Comparison of ENCODE assay signal across 8 cellular contexts in genomic region chr1:202237052-202237451, GRCh38. TPM values are rescaled to one million over a fixed set of nuclear protein-coding genes. Genes with fewer than 3 reads are reported as not detected.
A peak's percentile ranks its signal among the peaks of the same experiment; 100 is the strongest.
DNase-seq lines count a peak whose midpoint lies in the region; ATAC-seq and TF ChIP-seq lines count a peak whose summit lies in the region.

No MANE protein-coding gene starts in this region.

- H3K27me3 ChIP-seq in GM23338 (ENCODE audit: insufficient read depth) (no peaks in the 10 kb centered on the region), tibial artery (no peaks in the 10 kb centered on the region)

- DNase-seq in Calu3 = peak; percentile 81
- DNase-seq in GM23338 (ENCODE audit: low spot score) = peak; percentile 93
- DNase-seq in NCI-H2196 treated with DMSO at 0.1 percent for 48 hours (lab: John Stamatoyannopoulos, UW; ENCODE audit: unreplicated experiment) = peak; percentile 52
- peak; percentile 49 for DNase-seq in activated naive CD8-positive, alpha-beta T cell treated with anti-CD3 and anti-CD28 coated beads, Interleukin-2, amount 10 ng/mL, durations not matched to agents 7 days and 5 days
- peak; percentile 53 for DNase-seq in kidney tubule cell (ENCODE audit: low spot score)
- DNase-seq in tibial artery = peak; percentile 21 to 89
- DNase-seq in GM19240 (ENCODE audit: insufficient read length, low spot score) = no peak
- DNase-seq in SKM-1 treated with dmso at 0.1 percent for 144 hours (lab: John Stamatoyannopoulos, UW; ENCODE audit: unreplicated experiment) = no peak

- TF ChIP-seq CTCF in Calu3 (IDR thresholded peaks at IDR 0.05; ENCODE audit: unreplicated experiment) = peak; percentile 50
- peak; percentile 74 to 87 for TF ChIP-seq CTCF in GM23338 (conservative IDR thresholded peaks at IDR 0.05; ENCODE audit: low read depth in 2 of 2)
- peak; percentile 52 to 53 for TF ChIP-seq CTCF in tibial artery (IDR thresholded peaks at IDR 0.05)

- H3K4me1 Mint-ChIP-seq in Calu3 (ENCODE audit: low read depth, unreplicated experiment) (peaks cover 27% of the 10 kb centered on the region), GM23338 (peaks cover 37% of the 10 kb centered on the region)
- H3K4me1 Mint-ChIP-seq in activated naive CD8-positive, alpha-beta T cell treated with anti-CD3 and anti-CD28 coated beads, Interleukin-2, amount 10 ng/mL, durations not matched to agents 7 days and 5 days = peaks cover 4% of the 10 kb centered on the region

- BruUV-seq in Calu3 (replicated peaks; lab: Mats Ljungman, UMichigan) = no TSS peak

- no peaks in the 10 kb centered on the region for H3K36me3 ChIP-seq in GM23338 (ENCODE audit: insufficient read depth)
- H3K36me3 ChIP-seq in tibial artery = no peaks in the 10 kb centered on the region

- H3K27ac Mint-ChIP-seq in Calu3 (ENCODE audit: unreplicated experiment) = no peak overlapping the region
- peak overlapping the region; percentile 72; the same call in 1 of the 2 replicates for H3K27ac Mint-ChIP-seq in GM23338
- H3K27ac Mint-ChIP-seq in activated naive CD8-positive, alpha-beta T cell treated with anti-CD3 and anti-CD28 coated beads, Interleukin-2, amount 10 ng/mL, durations not matched to agents 7 days and 5 days = no peak overlapping the region

- H3K27me3 Mint-ChIP-seq in Calu3 (ENCODE audit: unreplicated experiment) (peaks cover 36% of the 10 kb centered on the region), GM23338 (ENCODE audit: insufficient read depth, low read depth, poor library complexity) (peaks cover 24% of the 10 kb centered on the region)
- H3K27me3 Mint-ChIP-seq in activated naive CD8-positive, alpha-beta T cell treated with anti-CD3 and anti-CD28 coated beads, Interleukin-2, amount 10 ng/mL, durations not matched to agents 7 days and 5 days = peaks cover 40% of the 10 kb centered on the region

- H3K4me1 ChIP-seq in GM23338 (ENCODE audit: insufficient read depth) (peaks cover 12% of the 10 kb centered on the region), tibial artery (peaks cover 0 to 58% (median 45%) of the 10 kb centered on the region in 4 donors)

- no peak overlapping the region for H3K4me3 Mint-ChIP-seq in Calu3 (ENCODE audit: low read depth, unreplicated experiment)
- peak overlapping the region; percentile 43; the same call in 1 of the 3 replicates for H3K4me3 Mint-ChIP-seq in GM23338
- no peak overlapping the region for H3K4me3 Mint-ChIP-seq in activated naive CD8-positive, alpha-beta T cell treated with anti-CD3 and anti-CD28 coated beads, Interleukin-2, amount 10 ng/mL, durations not matched to agents 7 days and 5 days

- H3K9me2 ChIP-seq in GM23338 (ENCODE audit: insufficient read depth) = no peaks in the 10 kb centered on the region

- H3K4me2 ChIP-seq in GM23338 = no peak overlapping the region

- intact Hi-C loops in Calu3 (cut with micrococcal nuclease; ENCODE audit: unreplicated experiment) = no loop called here
- intact Hi-C loops in tibial artery (cut with DNase I; ENCODE audit: low total_unique reads) = no loop called here

- no peaks in the 10 kb centered on the region for H3K9me3 Mint-ChIP-seq in Calu3 (ENCODE audit: low read depth, unreplicated experiment)
- H3K9me3 Mint-ChIP-seq in GM23338 = no peaks in the 10 kb centered on the region; the same call in 2 of the 3 replicates
- no peaks in the 10 kb centered on the region for H3K9me3 Mint-ChIP-seq in activated naive CD8-positive, alpha-beta T cell treated with anti-CD3 and anti-CD28 coated beads, Interleukin-2, amount 10 ng/mL, durations not matched to agents 7 days and 5 days

- no peak overlapping the region for H2AFZ ChIP-seq in GM23338

- POLR2A ChIA-PET in activated naive CD8-positive, alpha-beta T cell treated with anti-CD3 and anti-CD28 coated beads, Interleukin-2, amount 10 ng/mL, durations not matched to agents 7 days and 5 days (lab: Charles Lee) = no interaction called here

- H3K27ac ChIP-seq in GM23338 (ENCODE audit: low read depth) = no peak overlapping the region
- peak overlapping the region; percentile 61 to 85 for H3K27ac ChIP-seq in tibial artery

- H3K36me3 Mint-ChIP-seq in Calu3 (ENCODE audit: insufficient read depth, unreplicated experiment) (peaks cover 7% of the 10 kb centered on the region), GM23338 (ENCODE audit: low read depth) (no peaks in the 10 kb centered on the region)
- H3K36me3 Mint-ChIP-seq in activated naive CD8-positive, alpha-beta T cell treated with anti-CD3 and anti-CD28 coated beads, Interleukin-2, amount 10 ng/mL, durations not matched to agents 7 days and 5 days = no peaks in the 10 kb centered on the region

- H3K4me3 ChIP-seq in GM23338 (no peak overlapping the region), tibial artery (no peak overlapping the region)

- no peaks in the 10 kb centered on the region for H3K79me2 ChIP-seq in GM23338 (replicated peaks; ENCODE audit: insufficient read depth)

- no peaks in the 10 kb centered on the region for H3K9me3 ChIP-seq in tibial artery

- peak; percentile 91 for ATAC-seq in GM23338
- ATAC-seq in activated naive CD8-positive, alpha-beta T cell treated with anti-CD3 and anti-CD28 coated beads, Interleukin-2, amount 10 ng/mL, durations not matched to agents 7 days and 5 days (ENCODE audit: low read depth) = peak; percentile 79

- no peaks in the 10 kb centered on the region for H3F3A ChIP-seq in GM23338 (replicated peaks; ENCODE audit: low read depth)

- CTCF ChIA-PET in Calu3 (lab: Charles Lee) = no interaction called here

- H4K20me1 ChIP-seq in GM23338 (replicated peaks; ENCODE audit: insufficient read depth) = no peaks in the 10 kb centered on the region

TF ChIP-seq in GM23338, 12 proteins besides CTCF, POLR2A, EP300 and RAD21 (continues in another document):
- TF ChIP-seq JUNB (IDR thresholded peaks at IDR 0.05; ENCODE audit: unreplicated experiment) (no peak), ZNF462 (CRISPR knock-in tag; IDR thresholded peaks at IDR 0.05) (no peak)

RNA-seq across cellular contexts. Expression of gene LGR6, which starts 43.5 kb away (rescaled TPM):
- not detected in 2 replicates for total RNA-seq in Calu3 (2022)
- 0.58 and 0.66 TPM in 2 replicates for total RNA-seq in GM23338 (2014; rRNA removed; shearing (Covaris generic))
- polyA plus RNA-seq in GM23338 (2016; fragmentation: Nextera tagmentation; extraction: Ambion mirVana) = 0.89 and 0.96 TPM in 2 replicates
- 1 to 10 TPM; 2.7 to 5.2 TPM for total RNA-seq in activated naive CD8-positive, alpha-beta T cell treated with anti-CD3 and anti-CD28 coated beads, Interleukin-2, amount 10 ng/mL, durations not matched to agents 7 days and 5 days

Comparison
In these comparisons a context has a peak if more than half of its experiments do, and no peak if none do; other contexts are left out.
1. DNase-seq: peak in Calu3 (single experiment), GM23338 (single experiment), NCI-H2196 treated with DMSO at 0.1 percent for 48 hours (single experiment), activated naive CD8-positive, alpha-beta T cell treated with anti-CD3 and anti-CD28 coated beads, Interleukin-2, amount 10 ng/mL, durations not matched to agents 7 days and 5 days (single experiment), kidney tubule cell (single experiment) and tibial artery (2 of 2); none in GM19240 (single experiment) and SKM-1 treated with dmso at 0.1 percent for 144 hours (single experiment).
2. Peak in every context shown above with its lines, with median percentiles within 50 percentile points of each other: CTCF ChIP-seq.